31 cellular contexts compared by ENCODE assay signal in genomic region chr6:35197196-35197595, GRCh38. TPM values are rescaled to one million over a fixed set of nuclear protein-coding genes. Genes with fewer than 3 reads are reported as not detected.
DNase-seq lines count a peak whose midpoint lies in the region; ATAC-seq, FAIRE-seq and TF ChIP-seq lines count a peak whose summit lies in the region.
"Had no signal": no experiment of that assay in that cellular context is flagged by ENCODE, and none has a peak within 500 bp of the region (broad histone marks: within the 10 kb centered on the region; RNA-seq: fewer than 3 reads in every experiment).

No MANE protein-coding gene starts in this region.

- H3K79me2 ChIP-seq in PC-3 (ENCODE audit: low read length) (no peaks in the 10 kb centered on the region), K562 (ENCODE audit: control insufficient read depth, insufficient read depth, low read length) (no peaks in the 10 kb centered on the region)

- in situ Hi-C loops in K562 (cut with MboI) = no loop called here

- peaks cover 4% of the 10 kb centered on the region for H3F3A ChIP-seq in PC-3 (ENCODE audit: low read length, unreplicated experiment)

- FAIRE-seq in K562 (lab: Jason Lieb, UNC) = peak; percentile 6
- FAIRE-seq: A204.1, GM12892, H1, HepG2 had no signal

- no peak for TF ChIP-seq RAD21 in K562 (CRISPR knock-in tag; conservative IDR thresholded peaks at IDR 0.05 in 1 of 2, IDR thresholded peaks at IDR 0.05 in 1 of 2)

- peak overlapping the region; percentile 31; the same call in 1 of the 2 replicates for H3K4me3 ChIP-seq in PC-3 (ENCODE audit: low read length)
- H3K4me3 ChIP-seq in K562 = no peak overlapping the region
- H3K4me3 ChIP-seq: BLaER1 treated with 17β-estradiol and CSF1 and Interleukin-3, amounts not matched to agents 10 nM and 100 nM; Peyer's patch had no signal

- H3K4me3 Mint-ChIP-seq in activated T-helper 2 cell treated with anti-CD3 and anti-CD28 coated beads, Interferon-gamma antibody, Interleukin-2, Interleukin-4, amounts not matched to agents 10 μg/mL and 5 μg/mL and 100 μg/mL, durations not matched to agents 14 hours and 24 hours and 36 hours (ENCODE audit: low read depth) = no peak overlapping the region
- H3K4me3 Mint-ChIP-seq: CD4-positive, alpha-beta memory T cell had no signal

- no peaks in the 10 kb centered on the region for H3K36me3 Mint-ChIP-seq in activated T-helper 2 cell treated with anti-CD3 and anti-CD28 coated beads, Interferon-gamma antibody, Interleukin-2, Interleukin-4, amounts not matched to agents 10 μg/mL and 5 μg/mL and 100 μg/mL, durations not matched to agents 14 hours and 24 hours and 36 hours (ENCODE audit: low read depth)
- H3K36me3 Mint-ChIP-seq: CD4-positive, alpha-beta memory T cell had no signal

- H3K27me3 ChIP-seq in PC-3 (ENCODE audit: low read length) (no peaks in the 10 kb centered on the region), K562 (ENCODE audit: control insufficient read depth in 2 of 2, insufficient read depth in 2 of 2, low read length in 2 of 2) (peaks cover 16 to 21% of the 10 kb centered on the region in 2 experiments)
- H3K27me3 ChIP-seq: BLaER1 treated with 17β-estradiol and CSF1 and Interleukin-3, amounts not matched to agents 10 nM and 100 nM; Peyer's patch had no signal

- TF ChIP-seq EP300 in K562 (IDR thresholded peaks at IDR 0.05; ENCODE audit: low read length) = no peak

- peaks cover 3% of the 10 kb centered on the region for H3K4me1 Mint-ChIP-seq in activated T-helper 2 cell treated with anti-CD3 and anti-CD28 coated beads, Interferon-gamma antibody, Interleukin-2, Interleukin-4, amounts not matched to agents 10 μg/mL and 5 μg/mL and 100 μg/mL, durations not matched to agents 14 hours and 24 hours and 36 hours (ENCODE audit: low read depth)

- H3K9me3 ChIP-seq in PC-3 (ENCODE audit: low read length) (no peaks in the 10 kb centered on the region), K562 (replicated peaks; ENCODE audit: control insufficient read depth, insufficient read depth, low read depth, low read length) (no peaks in the 10 kb centered on the region)
- H3K9me3 ChIP-seq: BLaER1 treated with 17β-estradiol and CSF1 and Interleukin-3, amounts not matched to agents 10 nM and 100 nM; Peyer's patch had no signal

- no peaks in the 10 kb centered on the region for H3K9me1 ChIP-seq in K562 (ENCODE audit: control insufficient read depth, insufficient read depth, low read length)

- no peaks in the 10 kb centered on the region for H3K9me3 Mint-ChIP-seq in activated T-helper 2 cell treated with anti-CD3 and anti-CD28 coated beads, Interferon-gamma antibody, Interleukin-2, Interleukin-4, amounts not matched to agents 10 μg/mL and 5 μg/mL and 100 μg/mL, durations not matched to agents 14 hours and 24 hours and 36 hours

- intact Hi-C loops in PC-3 (cut with micrococcal nuclease) = no loop called here
- intact Hi-C loops in K562 (cut with micrococcal nuclease) = no loop called here
- intact Hi-C loops in activated T-helper 2 cell treated with anti-CD3 and anti-CD28 coated beads, Interferon-gamma antibody, Interleukin-2, Interleukin-4, amounts not matched to agents 10 μg/mL and 5 μg/mL and 100 μg/mL, durations not matched to agents 14 hours and 24 hours and 36 hours (cut with micrococcal nuclease) = no loop called here

- no peak for TF ChIP-seq POLR2A in K562 (conservative IDR thresholded peaks at IDR 0.05)

- H3K4me1 ChIP-seq in PC-3 (ENCODE audit: insufficient read depth, low read length) (peaks cover 57% of the 10 kb centered on the region), K562 (replicated peaks in 1 of 2; ENCODE audit: control insufficient read depth in 2 of 2, insufficient read depth in 2 of 2, low read length in 2 of 2) (peaks cover 4 to 12% of the 10 kb centered on the region in 2 experiments; a peak in 3 of 5 replicates)
- H3K4me1 ChIP-seq: Peyer's patch had no signal

- H3K4me2 ChIP-seq in PC-3 (ENCODE audit: low read length) = peak overlapping the region; percentile 71
- H3K4me2 ChIP-seq in K562 (ENCODE audit: insufficient read depth, low read length) = no peak overlapping the region
- H3K4me2 ChIP-seq: BLaER1 treated with 17β-estradiol and CSF1 and Interleukin-3, amounts not matched to agents 10 nM and 100 nM; SK-N-SH had no signal

- H3K36me3 ChIP-seq in PC-3 (ENCODE audit: low read depth, low read length) (no peaks in the 10 kb centered on the region), K562 (ENCODE audit: control insufficient read depth, insufficient read depth, low read length) (no peaks in the 10 kb centered on the region)
- H3K36me3 ChIP-seq: BLaER1 treated with 17β-estradiol and CSF1 and Interleukin-3, amounts not matched to agents 10 nM and 100 nM; Peyer's patch had no signal

- no peaks in the 10 kb centered on the region for H3K9me2 ChIP-seq in PC-3 (replicated peaks; ENCODE audit: low read length)
- H3K9me2 ChIP-seq: SK-N-SH had no signal

- DNase-seq in ELR (ENCODE audit: low read depth) (peak; percentile 47), PC-3 (peak; percentile 88), K562 (ENCODE audit: extremely low read depth in 1 of 4, low spot score in 3 of 4) (no peak), epithelial cell of prostate (ENCODE audit: low read depth, low spot score) (no peak), activated gamma-delta T cell treated with Interleukin-2 at 50 U/mL for 16 hours (no peak), DMS53 (lab: John Stamatoyannopoulos, UW) (no peak), NCI-H82 (lab: John Stamatoyannopoulos, UW) (no peak)
- DNase-seq in activated T-helper 2 cell treated with anti-CD3 and anti-CD28 coated beads, Interferon-gamma antibody, Interleukin-2, Interleukin-4, amounts not matched to agents 10 μg/mL and 5 μg/mL and 100 μg/mL, durations not matched to agents 14 hours and 24 hours and 36 hours (ENCODE audit: low spot score) = no peak
- DNase-seq: AML-193; CD4-positive, alpha-beta memory T cell; COR-L47; DMS79; EL; GF-D8; HCEC 1CT; Kasumi-1; NCI-H2029; NCI-H2227 treated with DMSO at 0.1 percent for 48 hours; NCI-H526 treated with DMSO at 0.1 percent for 48 hours; Peyer's patch; SIG-M5; SK-N-SH; SW 1271 had no signal

- H2AFZ ChIP-seq in PC-3 (ENCODE audit: low read length) = peak overlapping the region; percentile 7; the same call in 1 of the 2 replicates
- no peak overlapping the region for H2AFZ ChIP-seq in K562 (ENCODE audit: low read depth, low read length)

- peaks cover 35% of the 10 kb centered on the region for H3K27me3 Mint-ChIP-seq in activated T-helper 2 cell treated with anti-CD3 and anti-CD28 coated beads, Interferon-gamma antibody, Interleukin-2, Interleukin-4, amounts not matched to agents 10 μg/mL and 5 μg/mL and 100 μg/mL, durations not matched to agents 14 hours and 24 hours and 36 hours (ENCODE audit: low read depth)

- BruUV-seq in PC-3 (replicated peaks; lab: Mats Ljungman, UMichigan) = no TSS peak
- BruUV-seq in K562 (replicated peaks; lab: Mats Ljungman, UMichigan) = no TSS peak

- ATAC-seq in PC-3 = peak; percentile 61
- ATAC-seq in K562 = no peak
- ATAC-seq: HepG2 had no signal

- TF ChIP-seq CTCF in PC-3 (conservative IDR thresholded peaks at IDR 0.05; ENCODE audit: low read depth, low read length) = no peak
- TF ChIP-seq CTCF in K562 (IDR thresholded peaks at IDR 0.05 in 2 of 3, conservative IDR thresholded peaks at IDR 0.05 in 1 of 3; ENCODE audit: insufficient read depth in 2 of 3, low read depth in 1 of 3, low read length in 3 of 3) = no peak

- peak overlapping the region; percentile 64 for H3K9ac ChIP-seq in PC-3 (ENCODE audit: low read length)
- no peak overlapping the region for H3K9ac ChIP-seq in K562 (ENCODE audit: insufficient read depth in 1 of 2, low read depth in 2 of 2, low read length in 2 of 2)
- H3K9ac ChIP-seq: BLaER1 treated with 17β-estradiol and CSF1 and Interleukin-3, amounts not matched to agents 10 nM and 100 nM; SK-N-SH had no signal

- CTCF ChIA-PET in PC-3 (lab: Charles Lee) (no interaction called here), K562 (lab: Yijun Ruan, JAX; ENCODE audit: low intra/inter-chr PET ratio) (no interaction called here)

- H3K27ac ChIP-seq in PC-3 (ENCODE audit: low read length) (peak overlapping the region; percentile 89), K562 (ENCODE audit: extremely low read depth, low read depth, low read length) (no peak overlapping the region), epithelial cell of prostate (peak overlapping the region; percentile 42)
- H3K27ac ChIP-seq: BLaER1 treated with 17β-estradiol and CSF1 and Interleukin-3, amounts not matched to agents 10 nM and 100 nM; Peyer's patch had no signal

- 7% methylated on average over 5 of the region's 5 CpGs for WGBS in K562 (ENCODE audit: insufficient coverage, low coverage, missing lambda C conversion rate)

- POLR2A ChIA-PET in PC-3 (lab: Charles Lee; ENCODE audit: unreplicated experiment) (no interaction called here), K562 (lab: Yijun Ruan, JAX) (interaction anchor here (0.6 to 1.2 kb wide), 3 partner anchors 10 to 679 kb away, joined by 3 read pairs; no protein-coding TSS in a partner anchor)

- H3K27ac Mint-ChIP-seq in activated T-helper 2 cell treated with anti-CD3 and anti-CD28 coated beads, Interferon-gamma antibody, Interleukin-2, Interleukin-4, amounts not matched to agents 10 μg/mL and 5 μg/mL and 100 μg/mL, durations not matched to agents 14 hours and 24 hours and 36 hours = no peak overlapping the region
- H3K27ac Mint-ChIP-seq: CD4-positive, alpha-beta memory T cell had no signal

- H4K20me1 ChIP-seq in PC-3 (ENCODE audit: low read length) (no peaks in the 10 kb centered on the region), K562 (replicated peaks; ENCODE audit: control insufficient read depth, insufficient read depth, low read length) (peaks cover 3% of the 10 kb centered on the region; the same call in 1 of the 2 replicates)
- H4K20me1 ChIP-seq: BLaER1 treated with 17β-estradiol and CSF1 and Interleukin-3, amounts not matched to agents 10 nM and 100 nM had no signal

RNA-seq across cellular contexts. Expression of gene SCUBE3, which starts 16.6 kb away (rescaled TPM):
- total RNA-seq in PC-3 (2014; rRNA removed) (1.5 and 2.4 TPM in 2 replicates), K562 (2014; rRNA removed) (not detected in 2 replicates), K562 (2014; rRNA removed; fragmentation: Illumina TruSeq; extraction: Trizol) (not detected in 2 replicates), K562 (2015; rRNA removed; fragmentation: Illumina TruSeq; extraction: Trizol) (not detected in 2 replicates), K562 (2021) (0.02 TPM in 1 of 2 replicates, not detected in the other)
- not detected in 2 replicates for total RNA-seq in K562 (2011; cell fraction: chromatin; rRNA removed; ENCODE audit: low replicate concordance)
- not detected in 2 replicates for total RNA-seq in K562 (2011; cell fraction: nucleolus; rRNA removed)
- not detected in 2 replicates for total RNA-seq in K562 (2011; cell fraction: nucleoplasm; rRNA removed)
- polyA plus RNA-seq in K562 (2011; rRNA removed) (not detected in 2 replicates), K562 (2014; fragmentation: Illumina TruSeq; extraction: Trizol) (not detected in 2 replicates), K562 (2014; fragmentation: Nextera tagmentation; extraction: Ambion mirVana) (under 1 TPM; 0.01 to 0.11 TPM), K562 (2014; rRNA removed) (not detected in 2 replicates)
- polyA plus RNA-seq in K562 (2011; cell fraction: cytosol; rRNA removed) = not detected in 2 replicates
- polyA plus RNA-seq in K562 (2011; cell fraction: nucleus; rRNA removed) = not detected in 2 replicates
- polyA plus RNA-seq in K562 (2012) = 0.08 and 0.19 TPM in 2 replicates
- not detected in 2 replicates for polyA minus RNA-seq in K562 (2011; rRNA and poly(A)+ RNA removed)
- polyA minus RNA-seq in K562 (2011; cell fraction: cytosol; rRNA and poly(A)+ RNA removed) = not detected in 2 replicates
- polyA minus RNA-seq in K562 (2011; cell fraction: nucleus; rRNA and poly(A)+ RNA removed) = not detected in 2 replicates
- not detected in 2 replicates for total RNA-seq in activated T-helper 2 cell treated with anti-CD3 and anti-CD28 coated beads, Interferon-gamma antibody, Interleukin-2, Interleukin-4, amounts not matched to agents 10 μg/mL and 5 μg/mL and 100 μg/mL, durations not matched to agents 14 hours and 24 hours and 36 hours
- total RNA-seq: CD4-positive, alpha-beta memory T cell; HepG2; HT-29; Peyer's patch had no signal
- polyA plus RNA-seq: HepG2 had no signal

RNA-seq across cellular contexts. Expression of gene TCP11, which starts 56.1 kb away (rescaled TPM):
- total RNA-seq in PC-3 (2014; rRNA removed) (1.3 and 1.7 TPM in 2 replicates), K562 (2014; rRNA removed) (not detected in 2 replicates), K562 (2014; rRNA removed; fragmentation: Illumina TruSeq; extraction: Trizol) (not detected in 2 replicates), K562 (2015; rRNA removed; fragmentation: Illumina TruSeq; extraction: Trizol) (not detected in 2 replicates), K562 (2021) (not detected in 2 replicates)
- total RNA-seq in K562 (2011; cell fraction: chromatin; rRNA removed; ENCODE audit: low replicate concordance) = not detected in 2 replicates
- not detected in 2 replicates for total RNA-seq in K562 (2011; cell fraction: nucleolus; rRNA removed)
- not detected in 2 replicates for total RNA-seq in K562 (2011; cell fraction: nucleoplasm; rRNA removed)
- polyA plus RNA-seq in K562 (2011; rRNA removed) (not detected in 2 replicates), K562 (2014; fragmentation: Illumina TruSeq; extraction: Trizol) (not detected in 2 replicates), K562 (2014; fragmentation: Nextera tagmentation; extraction: Ambion mirVana) (not detected), K562 (2014; rRNA removed) (not detected in 2 replicates)
- polyA plus RNA-seq in K562 (2011; cell fraction: cytosol; rRNA removed) = 0.15 TPM in 1 of 2 replicates, not detected in the other
- not detected in 2 replicates for polyA plus RNA-seq in K562 (2011; cell fraction: nucleus; rRNA removed)
- not detected in 2 replicates for polyA plus RNA-seq in K562 (2012)
- 0.18 TPM in 1 of 2 replicates, not detected in the other for polyA minus RNA-seq in K562 (2011; rRNA and poly(A)+ RNA removed)
- not detected in 2 replicates for polyA minus RNA-seq in K562 (2011; cell fraction: cytosol; rRNA and poly(A)+ RNA removed)
- polyA minus RNA-seq in K562 (2011; cell fraction: nucleus; rRNA and poly(A)+ RNA removed) = not detected in 2 replicates
- not detected in 2 replicates for total RNA-seq in activated T-helper 2 cell treated with anti-CD3 and anti-CD28 coated beads, Interferon-gamma antibody, Interleukin-2, Interleukin-4, amounts not matched to agents 10 μg/mL and 5 μg/mL and 100 μg/mL, durations not matched to agents 14 hours and 24 hours and 36 hours
- total RNA-seq: CD4-positive, alpha-beta memory T cell; H1; HepG2; HT-29; M059J; NCI-H460; Peyer's patch had no signal
- polyA plus RNA-seq: CD4-positive, alpha-beta memory T cell had no signal

Comparison
In these comparisons a context has a peak if more than half of its experiments do, and no peak if none do; other contexts are left out.
1. DNase-seq: peak in ELR (single experiment) and PC-3 (single experiment); none in K562 (0 of 4), epithelial cell of prostate (single experiment), activated gamma-delta T cell treated with Interleukin-2 at 50 U/mL for 16 hours (single experiment), DMS53 (single experiment), NCI-H82 (single experiment) and activated T-helper 2 cell treated with anti-CD3 and anti-CD28 coated beads, Interferon-gamma antibody, Interleukin-2, Interleukin-4, amounts not matched to agents 10 μg/mL and 5 μg/mL and 100 μg/mL, durations not matched to agents 14 hours and 24 hours and 36 hours (single experiment).